8 cellular contexts compared by ENCODE assay signal in the genomic region with DNA sequence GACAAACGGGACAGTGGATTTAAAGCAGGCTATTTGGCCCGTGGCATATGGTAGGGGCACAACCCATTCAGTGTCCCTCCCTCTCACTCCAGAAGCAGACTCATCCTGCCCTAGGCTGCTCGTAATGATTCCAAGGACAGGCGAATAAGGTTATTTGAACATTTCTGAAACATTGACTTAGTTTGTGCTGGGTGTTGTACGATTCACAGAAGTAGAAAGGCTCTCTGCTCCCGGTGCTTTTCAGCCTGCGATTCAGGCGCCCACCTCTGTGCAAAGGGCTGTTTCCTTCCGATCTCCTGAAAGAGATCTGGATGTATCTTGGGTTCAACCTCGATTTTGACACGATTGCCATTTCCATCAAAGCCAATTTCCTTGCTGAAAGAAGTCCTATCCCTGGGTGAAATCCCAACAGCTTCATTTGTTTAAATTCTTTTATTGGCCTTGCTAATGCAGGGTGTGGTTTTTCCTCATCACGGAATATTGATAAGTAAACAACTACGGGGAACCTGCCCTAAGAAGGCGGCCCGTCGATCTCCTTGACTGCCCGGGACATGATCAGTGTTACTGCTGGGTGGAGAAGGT. TPM values are rescaled to one million over a fixed set of nuclear protein-coding genes. Genes with fewer than 3 reads are reported as not detected.
DNase-seq lines count a peak whose midpoint lies in the region; ATAC-seq and TF ChIP-seq lines count a peak whose summit lies in the region.

No MANE protein-coding gene starts in this region.

- no peaks in the 10 kb centered on the region for H3K36me3 ChIP-seq in naive thymus-derived CD4-positive, alpha-beta T cell (ENCODE audit: control insufficient read depth in 2 of 3, insufficient read depth in 3 of 3, low read length in 3 of 3)

- H3K4me3 ChIP-seq in naive thymus-derived CD4-positive, alpha-beta T cell (ENCODE audit: low read length): no peak overlapping the region

- peaks cover 22% of the 10 kb centered on the region for H3K27me3 Mint-ChIP-seq in dendritic cell treated with granulocyte-macrophage colony-stimulating factor and Interleukin-4, amounts not matched to agents 40 ng/mL and 50 ng/mL, for 4 days
- peaks cover 30 to 58% (median 41%) of the 10 kb centered on the region in 5 donors for H3K27me3 Mint-ChIP-seq in naive thymus-derived CD4-positive, alpha-beta T cell

- H3K27ac Mint-ChIP-seq in dendritic cell treated with granulocyte-macrophage colony-stimulating factor and Interleukin-4, amounts not matched to agents 40 ng/mL and 50 ng/mL, for 4 days: peak overlapping the region; percentile 89
- H3K27ac Mint-ChIP-seq in naive thymus-derived CD4-positive, alpha-beta T cell: peak overlapping the region in 1 of 9 donors; percentile 62

- H3K4me1 Mint-ChIP-seq in dendritic cell treated with granulocyte-macrophage colony-stimulating factor and Interleukin-4, amounts not matched to agents 40 ng/mL and 50 ng/mL, for 4 days (ENCODE audit: low read depth): peaks cover 19% of the 10 kb centered on the region
- peaks cover 5 to 15% (median 11%) of the 10 kb centered on the region in 7 donors for H3K4me1 Mint-ChIP-seq in naive thymus-derived CD4-positive, alpha-beta T cell

- H3K36me3 Mint-ChIP-seq in dendritic cell treated with granulocyte-macrophage colony-stimulating factor and Interleukin-4, amounts not matched to agents 40 ng/mL and 50 ng/mL, for 4 days (ENCODE audit: low read depth): peaks cover 16% of the 10 kb centered on the region
- peaks cover 0 to 2% (median 0%) of the 10 kb centered on the region in 5 donors for H3K36me3 Mint-ChIP-seq in naive thymus-derived CD4-positive, alpha-beta T cell

- CTCF ChIA-PET in naive thymus-derived CD4-positive, alpha-beta T cell (lab: Charles Lee): no interaction called here

- no peak for ATAC-seq in naive thymus-derived CD4-positive, alpha-beta T cell
- no peak for ATAC-seq in GM18519 (IDR thresholded peaks at IDR 0.05; ENCODE audit: low FRiP score, unreplicated experiment)
- ATAC-seq in GM21526 (IDR thresholded peaks at IDR 0.05; ENCODE audit: low FRiP score, unreplicated experiment): no peak

- peak overlapping the region; percentile 84 for H3K4me3 Mint-ChIP-seq in dendritic cell treated with granulocyte-macrophage colony-stimulating factor and Interleukin-4, amounts not matched to agents 40 ng/mL and 50 ng/mL, for 4 days
- peak overlapping the region; percentile 70 to 88 (median 80) for H3K4me3 Mint-ChIP-seq in naive thymus-derived CD4-positive, alpha-beta T cell

- DNase-seq in NCI-H345 (lab: John Stamatoyannopoulos, UW) (peak; percentile 34), NCI-H2107 treated with DMSO at 0.1 percent for 48 hours (lab: John Stamatoyannopoulos, UW; ENCODE audit: unreplicated experiment) (no peak), HUDEP-2 (lab: John Stamatoyannopoulos, UW; ENCODE audit: unreplicated experiment in 76 of 76) (no peak)
- no peak for DNase-seq in naive thymus-derived CD4-positive, alpha-beta T cell

- peaks cover 0 to 4% of the 10 kb centered on the region in 2 donors for H3K4me1 ChIP-seq in naive thymus-derived CD4-positive, alpha-beta T cell (ENCODE audit: control insufficient read depth in 2 of 2, insufficient read depth in 2 of 2, low read length in 2 of 2)

- TF ChIP-seq POLR2A in GM10847 (IDR thresholded peaks at IDR 0.05; ENCODE audit: extremely low read depth, insufficient read length): peak; percentile 17

- no peaks in the 10 kb centered on the region for H3K9me3 Mint-ChIP-seq in dendritic cell treated with granulocyte-macrophage colony-stimulating factor and Interleukin-4, amounts not matched to agents 40 ng/mL and 50 ng/mL, for 4 days
- H3K9me3 Mint-ChIP-seq in naive thymus-derived CD4-positive, alpha-beta T cell: no peaks in the 10 kb centered on the region

- intact Hi-C loops in dendritic cell treated with granulocyte-macrophage colony-stimulating factor and Interleukin-4, amounts not matched to agents 40 ng/mL and 50 ng/mL, for 4 days (cut with micrococcal nuclease): loop anchor here (1.0 to 2.0 kb wide), 2 partner anchors 65 to 145 kb away; no protein-coding TSS in a partner anchor
- intact Hi-C loops in naive thymus-derived CD4-positive, alpha-beta T cell (cut with micrococcal nuclease): loop anchor here in 1 of 2 donors (1.0 to 5.0 kb wide), 3 partner anchors 14 to 340 kb away; no protein-coding TSS in a partner anchor

- H3K9me3 ChIP-seq in naive thymus-derived CD4-positive, alpha-beta T cell (ENCODE audit: control insufficient read depth in 2 of 3, low read length in 3 of 3): no peaks in the 10 kb centered on the region

- H3K27ac ChIP-seq in naive thymus-derived CD4-positive, alpha-beta T cell (ENCODE audit: low read depth, low read length): no peak overlapping the region

- POLR2A ChIA-PET in naive thymus-derived CD4-positive, alpha-beta T cell (lab: Charles Lee): no interaction called here

- H3K27me3 ChIP-seq in naive thymus-derived CD4-positive, alpha-beta T cell (ENCODE audit: control insufficient read depth in 2 of 2, insufficient read depth in 2 of 2, low read length in 2 of 2): peaks cover 11 to 14% of the 10 kb centered on the region in 2 donors

RNA-seq across cellular contexts. Expression of gene ZC3H12C, which starts 1.1 kb away (rescaled TPM):
- total RNA-seq in naive thymus-derived CD4-positive, alpha-beta T cell: 1 to 10 TPM in 2 of 5 experiments, under 1 TPM in 3; 0.19 to 2.5 (median 0.35) TPM
- not detected for polyA plus RNA-seq in naive thymus-derived CD4-positive, alpha-beta T cell
